ENCODE assay signal across 8 cellular contexts in the genomic region with DNA sequence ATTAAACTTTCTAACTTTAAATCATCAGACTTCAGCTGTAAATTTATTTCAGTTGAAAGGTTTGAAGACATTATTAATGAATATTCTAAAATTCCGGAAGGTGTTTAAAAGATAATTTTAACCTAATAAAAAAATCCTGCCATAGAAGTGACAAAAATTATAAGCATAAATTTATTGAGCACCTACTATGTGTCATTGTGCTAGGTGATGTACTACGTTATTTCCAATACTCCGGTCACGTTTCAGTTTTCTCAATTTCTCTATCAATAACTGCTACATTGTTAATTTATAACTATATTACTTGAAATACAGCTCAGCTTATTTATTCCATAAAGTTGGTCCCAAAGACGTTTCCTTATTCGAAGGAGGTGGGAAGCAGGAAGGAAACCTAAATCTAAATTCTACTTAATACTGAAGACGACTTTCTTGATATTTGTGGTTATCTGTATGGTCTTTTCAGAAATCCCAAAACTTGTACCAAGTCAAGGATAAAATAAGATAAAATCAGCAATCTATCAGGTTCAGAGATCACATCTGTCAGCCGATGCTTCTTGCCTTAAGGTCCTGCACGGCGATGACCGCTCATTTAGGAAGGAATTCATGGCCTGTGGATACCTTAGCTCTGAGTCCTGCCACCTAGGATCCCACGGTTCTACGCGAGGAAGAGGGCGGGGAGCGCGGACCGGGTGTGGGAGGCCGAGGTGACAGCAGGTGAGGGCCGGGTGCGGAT. TPM values are rescaled to one million over a fixed set of nuclear protein-coding genes. Genes with fewer than 3 reads are reported as not detected.
DNase-seq lines count a peak whose midpoint lies in the region; ATAC-seq, FAIRE-seq and TF ChIP-seq lines count a peak whose summit lies in the region.

No MANE protein-coding gene starts in this region.

- peak overlapping the region; percentile 80 to 89 for H3K4me3 ChIP-seq in kidney (ENCODE audit: low read length in 2 of 2)

- DNase-seq in activated T-cell treated with anti-CD3 and anti-CD28 coated beads for 4 hours (peak; percentile 63), kidney (peak; percentile 89), NCI-H2081 (lab: John Stamatoyannopoulos, UW) (no peak), NCI-H82 treated with DMSO at 0.1 percent for 48 hours (lab: John Stamatoyannopoulos, UW; ENCODE audit: unreplicated experiment) (no peak)
- DNase-seq in activated T-cell treated with anti-CD3 and anti-CD28 coated beads, Interleukin-2, amount 50 U/mL, for 1 hour, result no peak
- peak; percentile 77 for DNase-seq in activated naive CD4-positive, alpha-beta T cell treated with anti-CD3 and anti-CD28 coated beads, Interleukin-2, amount 50 U/mL, for 16 hours
- peak in 2 of 3 experiments; percentile 55 to 80 for DNase-seq in stimulated activated CD4-positive, alpha-beta T cell treated with anti-CD3 and anti-CD28 coated beads, TNF-alpha, amount 100 ng/mL, for 24 hours (ENCODE audit: low read depth in 3 of 3)

- TF ChIP-seq CTCF in kidney (IDR thresholded peaks at IDR 0.05; ENCODE audit: borderline replicate concordance, extremely low read depth, insufficient read depth), result no peak

- no peaks in the 10 kb centered on the region for H3K9me3 ChIP-seq in kidney (ENCODE audit: control insufficient read depth in 1 of 2, low read length in 2 of 2)

- H3K27ac ChIP-seq in kidney (ENCODE audit: low read depth in 2 of 2, low read length in 2 of 2), result peak overlapping the region; percentile 84 to 90

- H3K9ac ChIP-seq in kidney (ENCODE audit: low read length in 2 of 2), result peak overlapping the region; percentile 83 to 87

- FAIRE-seq in kidney (lab: Jason Lieb, UNC), result peak; percentile 15

- H3K36me3 ChIP-seq in kidney (ENCODE audit: control insufficient read depth in 1 of 2, insufficient read depth in 2 of 2, low read length in 2 of 2), result no peaks in the 10 kb centered on the region

- H3K4me1 ChIP-seq in kidney (ENCODE audit: control insufficient read depth in 1 of 2, insufficient read depth in 1 of 2, low read depth in 1 of 2, low read length in 2 of 2), result no peaks in the 10 kb centered on the region

- no peak for ATAC-seq in HG02623 (IDR thresholded peaks at IDR 0.05; ENCODE audit: unreplicated experiment)

- intact Hi-C loops in kidney (cut with DNase I), result no loop called here

RNA-seq across cellular contexts. Expression of gene ZEB1, which starts 1.2 kb away (rescaled TPM):
- total RNA-seq in kidney, result 43.0 TPM
- polyA plus RNA-seq in kidney (ENCODE audit: insufficient read depth, low read depth, low replicate concordance), result 5.5 TPM

Comparison
In these comparisons a context has a peak if more than half of its experiments do, and no peak if none do; other contexts are left out.
1. DNase-seq: peak in activated T-cell treated with anti-CD3 and anti-CD28 coated beads for 4 hours (single experiment), activated naive CD4-positive, alpha-beta T cell treated with anti-CD3 and anti-CD28 coated beads, Interleukin-2, amount 50 U/mL, for 16 hours (single experiment), kidney (single experiment) and stimulated activated CD4-positive, alpha-beta T cell treated with anti-CD3 and anti-CD28 coated beads, TNF-alpha, amount 100 ng/mL, for 24 hours (2 of 3); none in activated T-cell treated with anti-CD3 and anti-CD28 coated beads, Interleukin-2, amount 50 U/mL, for 1 hour (single experiment), NCI-H2081 (0 of 2) and NCI-H82 treated with DMSO at 0.1 percent for 48 hours (single experiment).